In the genomic region with DNA sequence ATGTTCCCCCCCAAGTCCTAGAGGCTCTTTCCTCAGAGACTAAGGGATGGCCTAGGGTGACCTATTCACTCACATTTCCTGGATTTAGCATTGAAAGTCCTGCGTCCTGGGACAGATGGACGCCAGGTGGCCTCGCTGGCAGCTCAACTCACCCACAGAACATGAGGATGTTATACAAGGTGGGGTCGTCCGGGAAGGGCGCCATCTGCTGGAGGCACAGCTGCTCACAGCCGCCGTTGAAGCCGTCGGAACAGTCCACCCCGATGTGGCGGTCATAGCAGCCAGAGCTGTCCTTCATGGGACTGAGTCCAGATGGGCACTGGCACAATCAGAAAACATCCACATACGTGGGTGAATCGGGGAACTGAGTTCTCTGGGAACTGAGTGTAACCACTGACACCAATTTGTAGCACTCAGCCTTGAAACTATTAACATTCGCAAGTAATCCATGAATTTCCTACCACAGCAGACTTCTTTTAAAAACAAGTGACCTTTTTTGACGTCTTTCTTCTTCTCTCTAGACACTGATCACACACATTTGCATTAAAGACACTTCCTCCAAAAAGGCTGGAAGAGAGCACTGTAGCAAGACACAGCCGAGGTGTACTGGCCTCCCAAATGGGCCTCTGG, we compare ENCODE assay signal across 9 cellular contexts.
DNase-seq lines count a peak whose midpoint lies in the region; ATAC-seq, FAIRE-seq and TF ChIP-seq lines count a peak whose summit lies in the region.
"Had no signal": no experiment of that assay in that cellular context is flagged by ENCODE, and none has a peak within 500 bp of the region (broad histone marks: within the 10 kb centered on the region; RNA-seq: fewer than 3 reads in every experiment).

No MANE protein-coding gene starts in this region.

- H2AFZ ChIP-seq in keratinocyte (ENCODE audit: control insufficient read depth, low read length) = no peak overlapping the region

- peak; percentile 59 for FAIRE-seq in keratinocyte (lab: Jason Lieb, UNC)

- 44 to 61% (median 46%) methylated on average over 4 to 17 of the region's 17 CpGs for WGBS in adrenal gland, 4 donors

- ATAC-seq in GM19438 (IDR thresholded peaks at IDR 0.05; ENCODE audit: low read depth, unreplicated experiment) = peak; percentile 74
- no peak for ATAC-seq in GM19324 (IDR thresholded peaks at IDR 0.05; ENCODE audit: low FRiP score, unreplicated experiment)

- H3K4me1 ChIP-seq in adrenal gland (replicated peaks in 1 of 2) = no peaks in the 10 kb centered on the region
- H3K4me1 ChIP-seq in keratinocyte (ENCODE audit: control insufficient read depth, extremely low read depth, insufficient read depth, low read length) = no peaks in the 10 kb centered on the region
- H3K4me1 ChIP-seq in tibial artery = no peaks in the 10 kb centered on the region

- TF ChIP-seq POLR2A in adrenal gland (IDR thresholded peaks at IDR 0.05) = no peak

- no peaks in the 10 kb centered on the region for H4K20me1 ChIP-seq in keratinocyte (ENCODE audit: control insufficient read depth, extremely low read depth, insufficient read depth, low read length)

- no peak overlapping the region for H3K9ac ChIP-seq in keratinocyte (ENCODE audit: control insufficient read depth, extremely low read depth, insufficient read depth, low read length)

- no peak overlapping the region for H3K4me2 ChIP-seq in keratinocyte (ENCODE audit: control insufficient read depth, extremely low read depth, insufficient read depth, low read depth, low read length)

- H3K27ac ChIP-seq in adrenal gland (no peak overlapping the region), keratinocyte (ENCODE audit: control insufficient read depth, insufficient read depth, low read length) (no peak overlapping the region), tibial artery (no peak overlapping the region)
- H3K27ac ChIP-seq: neutrophil had no signal

- dilution Hi-C loops in keratinocyte (cut with MboI; ENCODE audit: extremely low pct_ligation_motif_present, low sequenced_read_pairs) = no loop called here

- no peaks in the 10 kb centered on the region for H3K36me3 ChIP-seq in adrenal gland (replicated peaks in 1 of 2)
- H3K36me3 ChIP-seq in keratinocyte (ENCODE audit: control insufficient read depth in 2 of 2, extremely low read depth in 1 of 2, insufficient read depth in 2 of 2, low read length in 2 of 2) = no peaks in the 10 kb centered on the region
- H3K36me3 ChIP-seq in tibial artery = no peaks in the 10 kb centered on the region
- H3K36me3 ChIP-seq: neutrophil had no signal

- DNase-seq in EH (ENCODE audit: low read depth) (peak; percentile 49), adrenal gland (peak; percentile 44 to 86 (median 71)), keratinocyte (ENCODE audit: low read depth, low spot score) (peak; percentile 5), tibial artery (no peak), occipital lobe (lab: John Stamatoyannopoulos, UW) (no peak)

- H3K79me2 ChIP-seq in keratinocyte (ENCODE audit: control insufficient read depth, insufficient read depth, low read length) = no peaks in the 10 kb centered on the region

- H3K9me3 ChIP-seq in adrenal gland (replicated peaks in 1 of 3) = no peaks in the 10 kb centered on the region
- no peaks in the 10 kb centered on the region for H3K9me3 ChIP-seq in keratinocyte (ENCODE audit: control insufficient read depth, low read depth, low read length)
- H3K9me3 ChIP-seq in tibial artery = no peaks in the 10 kb centered on the region
- H3K9me3 ChIP-seq: neutrophil had no signal

- intact Hi-C loops in adrenal gland (cut with DNase I) = no loop called here
- intact Hi-C loops in tibial artery (cut with DNase I; ENCODE audit: low total_unique reads) = no loop called here

- H3K4me3 ChIP-seq in adrenal gland (no peak overlapping the region), keratinocyte (ENCODE audit: control insufficient read depth in 2 of 3, extremely low read depth in 1 of 3, insufficient read depth in 2 of 3, low read depth in 1 of 3, low read length in 3 of 3) (no peak overlapping the region), tibial artery (no peak overlapping the region)

- H3K9me1 ChIP-seq in keratinocyte (ENCODE audit: control insufficient read depth, extremely low read depth, insufficient read depth, low read length) = no peaks in the 10 kb centered on the region

- TF ChIP-seq CTCF in LNCAP (IDR thresholded peaks at IDR 0.05) (peak; percentile 99), adrenal gland (IDR thresholded peaks at IDR 0.05) (peak; percentile 47 to 68 (median 64)), keratinocyte (optimal IDR thresholded peaks at IDR 0.05 in 1 of 3, IDR thresholded peaks at IDR 0.05 in 1 of 3, conservative IDR thresholded peaks at IDR 0.05 in 1 of 3; ENCODE audit: extremely low read depth in 1 of 3, insufficient read depth in 2 of 3, low read length in 3 of 3) (peak; percentile 76 to 92 (median 88)), tibial artery (IDR thresholded peaks at IDR 0.05) (peak; percentile 20 to 38)

- H3K27me3 ChIP-seq in adrenal gland = no peaks in the 10 kb centered on the region
- H3K27me3 ChIP-seq in keratinocyte (ENCODE audit: control insufficient read depth, extremely low read depth, insufficient read depth, low read length) = peaks cover 8% of the 10 kb centered on the region
- peaks cover 0 to 6% of the 10 kb centered on the region in 2 donors for H3K27me3 ChIP-seq in tibial artery

Comparison
In these comparisons a context has a peak if more than half of its experiments do, and no peak if none do; other contexts are left out.
1. DNase-seq: peak in EH (single experiment), adrenal gland (7 of 7) and keratinocyte (single experiment); none in tibial artery (0 of 2) and occipital lobe (single experiment).
2. CTCF ChIP-seq: peak in every context shown above with its lines; median percentile 99 in LNCAP; 88 in keratinocyte; 64 in adrenal gland; 29 in tibial artery.